ENCODE assay signal across 8 cellular contexts in the genomic region with DNA sequence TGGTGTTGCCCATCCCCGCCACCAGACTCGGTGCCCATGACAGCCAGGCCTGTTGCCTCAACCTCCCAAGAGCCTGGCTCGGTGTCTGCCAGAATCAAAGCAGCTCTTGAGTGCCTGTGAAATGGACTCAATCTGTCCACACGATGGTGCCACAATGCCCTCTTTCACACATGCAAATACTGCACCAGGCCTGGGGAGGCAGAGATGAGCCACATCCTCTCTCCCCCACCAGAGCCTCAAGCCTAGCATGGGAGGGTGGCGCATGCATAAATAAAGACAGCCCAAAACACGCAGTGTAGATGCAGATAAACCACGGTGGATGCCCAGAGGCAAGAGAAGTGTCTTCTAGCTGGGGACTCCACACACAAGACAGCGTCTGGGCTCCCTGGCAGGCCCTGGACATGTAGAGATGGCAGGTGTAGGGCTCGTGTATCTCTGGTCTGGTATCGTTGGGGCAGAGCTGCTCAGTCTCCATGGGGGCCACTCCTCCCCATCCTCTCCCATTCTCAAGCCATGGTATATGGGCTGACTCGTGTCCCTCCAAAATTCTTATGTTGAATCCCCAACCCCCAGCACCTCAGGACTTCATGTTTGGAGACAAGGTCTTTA.
DNase-seq lines count a peak whose midpoint lies in the region; ATAC-seq, FAIRE-seq and TF ChIP-seq lines count a peak whose summit lies in the region.

No MANE protein-coding gene starts in this region.

- no peaks in the 10 kb centered on the region for H3K27me3 ChIP-seq in CD8-positive, alpha-beta T cell (ENCODE audit: insufficient read depth, low read length)
- H3K27me3 ChIP-seq in tibial artery = peaks cover 0 to 6% of the 10 kb centered on the region in 2 donors

- H3K4me3 Mint-ChIP-seq in CD8-positive, alpha-beta T cell = no peak overlapping the region
- H3K4me3 Mint-ChIP-seq in activated CD8-positive, alpha-beta memory T cell treated with anti-CD3 and anti-CD28 coated beads, Interleukin-2, amount 10 ng/mL, durations not matched to agents 7 days and 5 days = no peak overlapping the region
- no peak overlapping the region for H3K4me3 Mint-ChIP-seq in CD14-positive monocyte
- no peak overlapping the region for H3K4me3 Mint-ChIP-seq in type B pancreatic cell

- DNase-seq in CD8-positive, alpha-beta T cell = peak; percentile 7 to 66 (median 37)
- DNase-seq in HTR-8/SVneo (ENCODE audit: insufficient read length, low spot score) (no peak), tibial artery (no peak), CD14-positive monocyte (ENCODE audit: low spot score) (no peak), type B pancreatic cell (ENCODE audit: extremely low spot score, unreplicated experiment) (no peak)
- peak; percentile 87 for DNase-seq in activated CD8-positive, alpha-beta memory T cell treated with anti-CD3 and anti-CD28 coated beads, Interleukin-2, amount 10 ng/mL, durations not matched to agents 7 days and 5 days
- DNase-seq in stimulated activated CD4-positive, alpha-beta T cell treated with anti-CD3 and anti-CD28 coated beads, Interleukin-4, amount 100 ng/mL, for 1 hour = peak; percentile 15

- CTCF ChIA-PET in CD8-positive, alpha-beta T cell (lab: Charles Lee) = interaction anchor here (0.6 to 2.0 kb wide), 6 partner anchors 45 to 206 kb away, joined by 3 to 15 read pairs (median 6); no protein-coding TSS in a partner anchor
- CTCF ChIA-PET in activated CD8-positive, alpha-beta memory T cell treated with anti-CD3 and anti-CD28 coated beads, Interleukin-2, amount 10 ng/mL, durations not matched to agents 7 days and 5 days (lab: Charles Lee) = interaction anchor here (0.5 to 3.0 kb wide), 29 partner anchors 9 to 197 kb away, joined by 3 to 39 read pairs (median 4); a partner anchor contains a TSS

- H3K27ac Mint-ChIP-seq in CD8-positive, alpha-beta T cell = no peak overlapping the region
- peak overlapping the region; percentile 74 for H3K27ac Mint-ChIP-seq in activated CD8-positive, alpha-beta memory T cell treated with anti-CD3 and anti-CD28 coated beads, Interleukin-2, amount 10 ng/mL, durations not matched to agents 7 days and 5 days
- H3K27ac Mint-ChIP-seq in CD14-positive monocyte (no peak overlapping the region), type B pancreatic cell (no peak overlapping the region)

- no peak overlapping the region for H3K4me3 ChIP-seq in CD8-positive, alpha-beta T cell (ENCODE audit: low read depth, low read length)
- no peak overlapping the region for H3K4me3 ChIP-seq in tibial artery

- POLR2A ChIA-PET in CD8-positive, alpha-beta T cell (lab: Charles Lee) = no interaction called here

- intact Hi-C loops in CD8-positive, alpha-beta T cell (cut with DNase I, micrococcal nuclease) = loop anchor here (1.0 kb wide), 2 partner anchors 116 to 193 kb away; no protein-coding TSS in a partner anchor
- intact Hi-C loops in tibial artery (cut with DNase I; ENCODE audit: low total_unique reads) = no loop called here
- intact Hi-C loops in CD14-positive monocyte (cut with micrococcal nuclease) = no loop called here

- peaks cover 6% of the 10 kb centered on the region for H3K4me1 Mint-ChIP-seq in CD8-positive, alpha-beta T cell (ENCODE audit: low read depth)
- peaks cover 36% of the 10 kb centered on the region for H3K4me1 Mint-ChIP-seq in activated CD8-positive, alpha-beta memory T cell treated with anti-CD3 and anti-CD28 coated beads, Interleukin-2, amount 10 ng/mL, durations not matched to agents 7 days and 5 days
- H3K4me1 Mint-ChIP-seq in CD14-positive monocyte (no peaks in the 10 kb centered on the region), type B pancreatic cell (ENCODE audit: unreplicated experiment) (no peaks in the 10 kb centered on the region)

- no peaks in the 10 kb centered on the region for H3K9me3 Mint-ChIP-seq in CD8-positive, alpha-beta T cell
- no peaks in the 10 kb centered on the region for H3K9me3 Mint-ChIP-seq in activated CD8-positive, alpha-beta memory T cell treated with anti-CD3 and anti-CD28 coated beads, Interleukin-2, amount 10 ng/mL, durations not matched to agents 7 days and 5 days (ENCODE audit: low read depth)
- H3K9me3 Mint-ChIP-seq in CD14-positive monocyte (peaks cover 0 to 8% (median 1%) of the 10 kb centered on the region in 7 donors), type B pancreatic cell (peaks cover 8% of the 10 kb centered on the region)

- H3K4me1 ChIP-seq in CD8-positive, alpha-beta T cell (ENCODE audit: insufficient read depth, low read length) = no peaks in the 10 kb centered on the region
- no peaks in the 10 kb centered on the region for H3K4me1 ChIP-seq in tibial artery

- H3K27me3 Mint-ChIP-seq in CD8-positive, alpha-beta T cell (ENCODE audit: low read depth) = no peaks in the 10 kb centered on the region
- no peaks in the 10 kb centered on the region for H3K27me3 Mint-ChIP-seq in activated CD8-positive, alpha-beta memory T cell treated with anti-CD3 and anti-CD28 coated beads, Interleukin-2, amount 10 ng/mL, durations not matched to agents 7 days and 5 days
- H3K27me3 Mint-ChIP-seq in CD14-positive monocyte (ENCODE audit: low read depth in 3 of 3) = peaks cover 4 to 9% (median 4%) of the 10 kb centered on the region in 3 donors
- peaks cover 23% of the 10 kb centered on the region for H3K27me3 Mint-ChIP-seq in type B pancreatic cell

- no peaks in the 10 kb centered on the region for H3K36me3 ChIP-seq in CD8-positive, alpha-beta T cell (ENCODE audit: insufficient read depth, low read length)
- no peaks in the 10 kb centered on the region for H3K36me3 ChIP-seq in tibial artery

- no peak overlapping the region for H3K27ac ChIP-seq in CD8-positive, alpha-beta T cell (ENCODE audit: low read depth, low read length)
- H3K27ac ChIP-seq in tibial artery = no peak overlapping the region

- peak; percentile 4 for FAIRE-seq in HTR-8/SVneo (lab: Jason Lieb, UNC)

- TF ChIP-seq CTCF in CD8-positive, alpha-beta T cell (IDR thresholded peaks at IDR 0.05) = peak; percentile 38
- TF ChIP-seq CTCF in tibial artery (IDR thresholded peaks at IDR 0.05) = no peak
- no peak for TF ChIP-seq CTCF in CD14-positive monocyte (IDR thresholded peaks at IDR 0.05)
- TF ChIP-seq CTCF in type B pancreatic cell (conservative IDR thresholded peaks at IDR 0.05) = no peak

- H3K9me3 ChIP-seq in CD8-positive, alpha-beta T cell (ENCODE audit: low read length) = no peaks in the 10 kb centered on the region
- no peaks in the 10 kb centered on the region for H3K9me3 ChIP-seq in tibial artery

- no peaks in the 10 kb centered on the region for H3K36me3 Mint-ChIP-seq in CD8-positive, alpha-beta T cell
- peaks cover 39% of the 10 kb centered on the region for H3K36me3 Mint-ChIP-seq in activated CD8-positive, alpha-beta memory T cell treated with anti-CD3 and anti-CD28 coated beads, Interleukin-2, amount 10 ng/mL, durations not matched to agents 7 days and 5 days
- H3K36me3 Mint-ChIP-seq in CD14-positive monocyte = no peaks in the 10 kb centered on the region
- H3K36me3 Mint-ChIP-seq in type B pancreatic cell = no peaks in the 10 kb centered on the region

- ATAC-seq in CD8-positive, alpha-beta T cell = peak; percentile 88
- peak; percentile 99 for ATAC-seq in GM19463 (IDR thresholded peaks at IDR 0.05; ENCODE audit: unreplicated experiment)
- ATAC-seq in activated CD8-positive, alpha-beta memory T cell treated with anti-CD3 and anti-CD28 coated beads, Interleukin-2, amount 10 ng/mL, durations not matched to agents 7 days and 5 days = peak; percentile 100

Comparison
In these comparisons a context has a peak if more than half of its experiments do, and no peak if none do; other contexts are left out.
1. DNase-seq: peak in CD8-positive, alpha-beta T cell (7 of 7), activated CD8-positive, alpha-beta memory T cell treated with anti-CD3 and anti-CD28 coated beads, Interleukin-2, amount 10 ng/mL, durations not matched to agents 7 days and 5 days (single experiment) and stimulated activated CD4-positive, alpha-beta T cell treated with anti-CD3 and anti-CD28 coated beads, Interleukin-4, amount 100 ng/mL, for 1 hour (single experiment); none in HTR-8/SVneo (single experiment), tibial artery (0 of 2), CD14-positive monocyte (single experiment) and type B pancreatic cell (single experiment).
2. intact Hi-C loops: an anchor here in CD8-positive, alpha-beta T cell (1.0 kb wide); none called in tibial artery and CD14-positive monocyte.
3. Peak in every context shown above with its lines, with median percentiles within 50 percentile points of each other: ATAC-seq.